11 cellular contexts compared by ENCODE assay signal in the genomic region with DNA sequence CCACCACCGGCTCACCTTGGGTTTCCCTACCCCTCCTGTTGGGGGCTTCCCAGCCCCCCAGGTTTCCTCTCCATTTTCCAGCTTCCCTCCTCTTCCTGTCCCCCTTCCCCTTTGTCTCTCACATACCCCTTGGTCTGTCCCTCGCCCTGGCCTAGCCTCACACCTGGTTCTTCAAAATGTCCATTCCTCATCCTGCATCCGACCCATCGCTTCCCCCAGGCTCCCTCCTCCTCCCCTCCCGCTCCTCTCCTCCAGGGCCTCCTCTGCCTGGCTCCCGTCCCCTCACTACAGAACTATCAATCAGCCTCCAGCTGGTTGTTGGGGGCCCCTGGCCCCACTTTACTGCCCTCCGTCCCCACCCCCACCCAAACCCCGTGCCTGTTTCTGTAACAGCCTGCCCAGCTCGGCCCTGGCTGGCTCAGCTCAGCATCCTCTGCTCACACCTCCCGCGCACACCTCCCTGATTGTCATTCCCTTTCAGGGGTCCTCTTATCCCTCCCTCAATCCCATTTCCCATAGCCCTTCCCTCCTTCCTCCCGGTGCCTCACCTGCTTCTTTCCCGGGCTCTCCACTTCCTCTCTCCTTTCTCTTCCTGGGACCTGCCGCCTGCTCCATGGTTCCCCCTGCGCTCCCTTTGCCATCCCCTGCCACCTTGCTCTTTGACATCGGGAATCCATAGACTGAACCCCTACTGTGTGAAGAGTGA. TPM values are rescaled to one million over a fixed set of nuclear protein-coding genes. Genes with fewer than 3 reads are reported as not detected.
DNase-seq lines count a peak whose midpoint lies in the region; ATAC-seq and TF ChIP-seq lines count a peak whose summit lies in the region.
"Had no signal": no experiment of that assay in that cellular context is flagged by ENCODE, and none has a peak within 500 bp of the region (broad histone marks: within the 10 kb centered on the region; RNA-seq: fewer than 3 reads in every experiment).

No MANE protein-coding gene starts in this region.

- peaks cover 0 to 21% of the 10 kb centered on the region in 2 donors for H3K36me3 ChIP-seq in adrenal gland (replicated peaks in 1 of 2)

- POLR2A ChIA-PET in T-cell (lab: Charles Lee): no interaction called here

- TF ChIP-seq CTCF in glutamatergic neuron (IDR thresholded peaks at IDR 0.05; ENCODE audit: partially characterized antibody, unreplicated experiment): no peak
- no peak for TF ChIP-seq CTCF in adrenal gland (IDR thresholded peaks at IDR 0.05)

- H3K4me1 ChIP-seq in adrenal gland (replicated peaks in 1 of 2): peaks cover 6% of the 10 kb centered on the region in 2 donors

- no peak for TF ChIP-seq POLR2A in adrenal gland (IDR thresholded peaks at IDR 0.05)

- H3K9me3 Mint-ChIP-seq in activated T-cell treated with anti-CD3 and anti-CD28 coated beads, Interleukin-2, amount 50 U/mL, for 4 hours: no peaks in the 10 kb centered on the region
- H3K9me3 Mint-ChIP-seq in T-cell: no peaks in the 10 kb centered on the region
- H3K9me3 Mint-ChIP-seq in glutamatergic neuron (ENCODE audit: unreplicated experiment): peaks cover 8% of the 10 kb centered on the region
- no peaks in the 10 kb centered on the region for H3K9me3 Mint-ChIP-seq in stimulated activated memory B cell treated with anti-CD40 and anti-IgM and Interleukin-4, amounts not matched to agents 10 μg/mL and 1 μg/mL and 100 μg/mL, for 72 hours

- H3K27ac Mint-ChIP-seq in T-cell (peak overlapping the region in 1 of 2 donors; percentile 73), glutamatergic neuron (ENCODE audit: unreplicated experiment) (peak overlapping the region; percentile 82)
- peak overlapping the region; percentile 42 for H3K27ac Mint-ChIP-seq in stimulated activated memory B cell treated with anti-CD40 and anti-IgM and Interleukin-4, amounts not matched to agents 10 μg/mL and 1 μg/mL and 100 μg/mL, for 72 hours

- DNase-seq in activated T-cell treated with anti-CD3 and anti-CD28 coated beads, Interleukin-2, amount 50 U/mL, for 4 hours: no peak
- DNase-seq in activated T-cell treated with anti-CD3 and anti-CD28 coated beads, Interleukin-2, amount 50 U/mL, for 1 hour: no peak
- DNase-seq in T-cell (no peak), glutamatergic neuron (no peak), adrenal gland (no peak), NCI-H187 (lab: John Stamatoyannopoulos, UW) (no peak)
- DNase-seq: activated CD4-positive, CD25-positive, alpha-beta regulatory T cell had no signal

- H3K4me1 Mint-ChIP-seq in activated T-cell treated with anti-CD3 and anti-CD28 coated beads, Interleukin-2, amount 50 U/mL, for 4 hours (ENCODE audit: low read depth): peaks cover 35% of the 10 kb centered on the region
- H3K4me1 Mint-ChIP-seq in T-cell (peaks cover 37 to 45% (median 42%) of the 10 kb centered on the region in 3 donors), glutamatergic neuron (ENCODE audit: low read depth, unreplicated experiment) (peaks cover 23% of the 10 kb centered on the region)
- peaks cover 60% of the 10 kb centered on the region for H3K4me1 Mint-ChIP-seq in stimulated activated memory B cell treated with anti-CD40 and anti-IgM and Interleukin-4, amounts not matched to agents 10 μg/mL and 1 μg/mL and 100 μg/mL, for 72 hours

- no peak overlapping the region for H3K4me3 ChIP-seq in adrenal gland
- H3K4me3 ChIP-seq: lung had no signal

- peak overlapping the region in 1 of 5 donors; percentile 41 for H3K27ac ChIP-seq in adrenal gland
- H3K27ac ChIP-seq: heart left ventricle had no signal

- intact Hi-C loops in adrenal gland (cut with DNase I): no loop called here

- WGBS in adrenal gland, 4 donors: 61 to 63% (median 62%) methylated on average over 16 of the region's 16 CpGs

- no peaks in the 10 kb centered on the region for H3K27me3 ChIP-seq in adrenal gland
- H3K27me3 ChIP-seq: heart left ventricle had no signal

- CTCF ChIA-PET in T-cell (lab: Charles Lee): no interaction called here

- H3K27me3 Mint-ChIP-seq in activated T-cell treated with anti-CD3 and anti-CD28 coated beads, Interleukin-2, amount 50 U/mL, for 4 hours (ENCODE audit: low read depth): no peaks in the 10 kb centered on the region
- H3K27me3 Mint-ChIP-seq in T-cell: no peaks in the 10 kb centered on the region
- peaks cover 15% of the 10 kb centered on the region for H3K27me3 Mint-ChIP-seq in glutamatergic neuron (ENCODE audit: unreplicated experiment)
- H3K27me3 Mint-ChIP-seq in stimulated activated memory B cell treated with anti-CD40 and anti-IgM and Interleukin-4, amounts not matched to agents 10 μg/mL and 1 μg/mL and 100 μg/mL, for 72 hours: peaks cover 21% of the 10 kb centered on the region

- H3K9me3 ChIP-seq in adrenal gland (replicated peaks in 1 of 3): no peaks in the 10 kb centered on the region
- H3K9me3 ChIP-seq: heart left ventricle had no signal

- no peak for ATAC-seq in activated T-cell treated with anti-CD3 and anti-CD28 coated beads, Interleukin-2, amount 50 U/mL, for 4 hours
- no peak for ATAC-seq in T-cell (replicated peaks in 1 of 4)
- ATAC-seq in stimulated activated memory B cell treated with anti-CD40 and anti-IgM and Interleukin-4, amounts not matched to agents 10 μg/mL and 1 μg/mL and 100 μg/mL, for 72 hours: no peak
- ATAC-seq in GM21717 (IDR thresholded peaks at IDR 0.05; ENCODE audit: unreplicated experiment): no peak
- ATAC-seq: heart left ventricle had no signal

- H3K36me3 Mint-ChIP-seq in activated T-cell treated with anti-CD3 and anti-CD28 coated beads, Interleukin-2, amount 50 U/mL, for 4 hours (ENCODE audit: insufficient read depth): peaks cover 2% of the 10 kb centered on the region
- peaks cover 12% of the 10 kb centered on the region for H3K36me3 Mint-ChIP-seq in T-cell
- no peaks in the 10 kb centered on the region for H3K36me3 Mint-ChIP-seq in glutamatergic neuron (ENCODE audit: unreplicated experiment)
- peaks cover 31% of the 10 kb centered on the region for H3K36me3 Mint-ChIP-seq in stimulated activated memory B cell treated with anti-CD40 and anti-IgM and Interleukin-4, amounts not matched to agents 10 μg/mL and 1 μg/mL and 100 μg/mL, for 72 hours

- peak overlapping the region; percentile 64 for H3K4me3 Mint-ChIP-seq in activated T-cell treated with anti-CD3 and anti-CD28 coated beads, Interleukin-2, amount 50 U/mL, for 4 hours
- H3K4me3 Mint-ChIP-seq in T-cell (peak overlapping the region; percentile 4 to 73 (median 39)), glutamatergic neuron (ENCODE audit: unreplicated experiment) (peak overlapping the region; percentile 89)
- peak overlapping the region; percentile 62 for H3K4me3 Mint-ChIP-seq in stimulated activated memory B cell treated with anti-CD40 and anti-IgM and Interleukin-4, amounts not matched to agents 10 μg/mL and 1 μg/mL and 100 μg/mL, for 72 hours

RNA-seq across cellular contexts. Expression of gene CNIH2, which starts 1.3 kb away (rescaled TPM):
- total RNA-seq in activated T-cell treated with anti-CD3 and anti-CD28 coated beads, Interleukin-2, amount 50 U/mL, for 4 hours: 1 to 10 TPM; 1.4 to 1.8 (median 1.7) TPM
- 1 to 10 TPM; 1.9 to 9.9 (median 2.7) TPM for total RNA-seq in T-cell
- 61.3 TPM for total RNA-seq in glutamatergic neuron (ENCODE audit: unreplicated experiment)
- 10 to 100 TPM in 1 of 8 donors, 1 to 10 TPM in 3, under 1 TPM in 2, not detected in 2; 0.55 to 10.9 (median 1.8) TPM for total RNA-seq in adrenal gland
- 10 to 100 TPM in 1 of 3 donors, 1 to 10 TPM in 2; 3.3 to 13.4 (median 9.7) TPM for polyA plus RNA-seq in adrenal gland

RNA-seq across cellular contexts. Expression of gene YIF1A, which starts 9.7 kb away (rescaled TPM):
- total RNA-seq in activated T-cell treated with anti-CD3 and anti-CD28 coated beads, Interleukin-2, amount 50 U/mL, for 4 hours: 100 to 1,000 TPM; 154 to 170 (median 159) TPM
- total RNA-seq in T-cell (10 to 100 TPM; 24.5 to 63.3 (median 56.9) TPM), glutamatergic neuron (ENCODE audit: unreplicated experiment) (115 TPM), adrenal gland (100 to 1,000 TPM in 4 of 8 donors, 10 to 100 TPM in 4; 69.7 to 154 (median 97.1) TPM)
- 100 to 1,000 TPM in 2 of 3 donors, 10 to 100 TPM in 1; 97.9 to 129 (median 104) TPM for polyA plus RNA-seq in adrenal gland

RNA-seq across cellular contexts. Expression of gene RAB1B, which starts 10.8 kb away (rescaled TPM):
- total RNA-seq in activated T-cell treated with anti-CD3 and anti-CD28 coated beads, Interleukin-2, amount 50 U/mL, for 4 hours: 100 to 1,000 TPM; 118 to 125 (median 120) TPM
- total RNA-seq in T-cell: 10 to 100 TPM; 60.7 to 98.8 (median 95.2) TPM
- total RNA-seq in glutamatergic neuron (ENCODE audit: unreplicated experiment): 85.4 TPM
- total RNA-seq in adrenal gland: 100 to 1,000 TPM; 128 to 190 (median 164) TPM
- 100 to 1,000 TPM; 109 to 168 (median 135) TPM for polyA plus RNA-seq in adrenal gland

RNA-seq across cellular contexts. Expression of gene TMEM151A, which starts 12.4 kb away (rescaled TPM):
- total RNA-seq in activated T-cell treated with anti-CD3 and anti-CD28 coated beads, Interleukin-2, amount 50 U/mL, for 4 hours: under 1 TPM in 1 of 3 donors, not detected in 2; 0.11 TPM
- under 1 TPM in 4 of 5 donors, not detected in 1; 0.19 to 0.33 (median 0.23) TPM for total RNA-seq in T-cell
- 19.2 TPM for total RNA-seq in glutamatergic neuron (ENCODE audit: unreplicated experiment)
- 1 to 10 TPM in 3 of 8 donors, under 1 TPM in 2, not detected in 3; 0.07 to 2.3 (median 1.3) TPM for total RNA-seq in adrenal gland
- 1 to 10 TPM in 2 of 3 donors, under 1 TPM in 1; 0.42 to 6.8 (median 1.9) TPM for polyA plus RNA-seq in adrenal gland

RNA-seq across cellular contexts. Expression of gene KLC2, which starts 21.7 kb away (rescaled TPM):
- 10 to 100 TPM; 86.3 to 92.2 (median 89.2) TPM for total RNA-seq in activated T-cell treated with anti-CD3 and anti-CD28 coated beads, Interleukin-2, amount 50 U/mL, for 4 hours
- total RNA-seq in T-cell: 10 to 100 TPM; 36.9 to 52.9 (median 43.9) TPM
- 127 TPM for total RNA-seq in glutamatergic neuron (ENCODE audit: unreplicated experiment)
- total RNA-seq in adrenal gland: 10 to 100 TPM; 17.3 to 50.0 (median 25.1) TPM
- 10 to 100 TPM; 14.6 to 68.1 (median 21.4) TPM for polyA plus RNA-seq in adrenal gland

Comparison
In these comparisons a context has a peak if more than half of its experiments do, and no peak if none do; other contexts are left out.
1. H3K4me3 Mint-ChIP-seq: peak in every context shown above with its lines; median percentile 89 in glutamatergic neuron; 64 in activated T-cell treated with anti-CD3 and anti-CD28 coated beads, Interleukin-2, amount 50 U/mL, for 4 hours; 62 in stimulated activated memory B cell treated with anti-CD40 and anti-IgM and Interleukin-4, amounts not matched to agents 10 μg/mL and 1 μg/mL and 100 μg/mL, for 72 hours; 39 in T-cell.